ENCODE assay signal across 13 cellular contexts in the genomic region with DNA sequence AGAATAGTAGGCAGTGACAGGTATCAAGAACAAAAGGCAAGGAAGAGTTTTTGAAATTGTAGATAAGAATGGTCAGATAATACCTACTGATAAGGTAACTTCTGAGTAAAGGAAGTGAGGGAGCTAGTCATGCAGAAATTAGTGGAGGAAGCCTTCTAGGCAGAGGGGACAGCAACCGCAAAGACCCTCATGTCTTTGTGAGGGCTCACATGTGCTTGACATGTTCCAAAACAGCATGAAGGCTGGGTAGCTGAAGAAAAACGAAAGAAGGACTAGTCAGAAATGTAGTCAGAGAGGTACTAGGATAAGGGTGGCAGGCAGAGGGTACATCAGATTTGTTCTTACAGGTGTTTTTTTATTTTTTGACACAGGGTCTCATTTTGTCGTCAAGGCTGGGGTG. TPM values are rescaled to one million over a fixed set of nuclear protein-coding genes. Genes with fewer than 3 reads are reported as not detected.
DNase-seq lines count a peak whose midpoint lies in the region; ATAC-seq and TF ChIP-seq lines count a peak whose summit lies in the region.
"Had no signal": no experiment of that assay in that cellular context is flagged by ENCODE, and none has a peak within 500 bp of the region (broad histone marks: within the 10 kb centered on the region; RNA-seq: fewer than 3 reads in every experiment).

No MANE protein-coding gene starts in this region.

- no peak overlapping the region for H3K4me3 ChIP-seq in trophoblast cell (ENCODE audit: low read depth, low read length)
- no peak overlapping the region for H3K4me3 ChIP-seq in A673 (ENCODE audit: low read depth, low read length, poor library complexity, severe bottlenecking)
- H3K4me3 ChIP-seq: thyroid gland had no signal

- POLR2A ChIA-PET in A673 (lab: Charles Lee; ENCODE audit: low non-redundant PET): no interaction called here

- DNase-seq in activated T-cell treated with anti-CD3 and anti-CD28 coated beads, Interleukin-2, amount 50 U/mL, for 24 hours: no peak
- DNase-seq in activated T-cell treated with anti-CD3 and anti-CD28 coated beads, Interleukin-2, amount 50 U/mL, for 4 hours: no peak
- DNase-seq in trophoblast cell (peak in 1 of 2 donors; percentile 36), T-helper 9 cell (no peak), A673 (ENCODE audit: low spot score) (no peak), SW480 (ENCODE audit: low spot score) (no peak)
- DNase-seq: DMS153; posterior cingulate gyrus; stimulated activated CD4-positive, alpha-beta T cell treated with anti-CD3 and anti-CD28 coated beads, Interleukin-12 subunit alpha, Interleukin-12 subunit beta, amount 100 ng/mL, for 4 hours; thyroid gland had no signal

- BruUV-seq in A673 (replicated peaks; lab: Mats Ljungman, UMichigan): no TSS peak

- no peak overlapping the region for H2BK12ac ChIP-seq in trophoblast cell (ENCODE audit: low read length)

- peaks cover 69% of the 10 kb centered on the region for H3K4me1 Mint-ChIP-seq in activated T-cell treated with anti-CD3 and anti-CD28 coated beads, Interleukin-2, amount 50 U/mL, for 24 hours (ENCODE audit: low read depth)
- H3K4me1 Mint-ChIP-seq in activated T-cell treated with anti-CD3 and anti-CD28 coated beads, Interleukin-2, amount 50 U/mL, for 4 hours (ENCODE audit: low read depth): peaks cover 60% of the 10 kb centered on the region
- peaks cover 32 to 42% (median 39%) of the 10 kb centered on the region in 3 donors for H3K4me1 Mint-ChIP-seq in IgD-negative memory B cell
- H3K4me1 Mint-ChIP-seq in activated T-helper 17 cell treated with anti-CD3 and anti-CD28 coated beads, Interleukin-2, amount 50 U/mL, for 72 hours: peaks cover 36% of the 10 kb centered on the region

- H3K27me3 Mint-ChIP-seq in activated T-cell treated with anti-CD3 and anti-CD28 coated beads, Interleukin-2, amount 50 U/mL, for 24 hours: no peaks in the 10 kb centered on the region
- no peaks in the 10 kb centered on the region for H3K27me3 Mint-ChIP-seq in activated T-cell treated with anti-CD3 and anti-CD28 coated beads, Interleukin-2, amount 50 U/mL, for 4 hours (ENCODE audit: low read depth)
- H3K27me3 Mint-ChIP-seq in IgD-negative memory B cell: no peaks in the 10 kb centered on the region
- H3K27me3 Mint-ChIP-seq in activated T-helper 17 cell treated with anti-CD3 and anti-CD28 coated beads, Interleukin-2, amount 50 U/mL, for 72 hours: no peaks in the 10 kb centered on the region

- CTCF ChIA-PET in A673 (lab: Charles Lee): no interaction called here

- peak overlapping the region; percentile 93 for H3K4ac ChIP-seq in trophoblast cell (ENCODE audit: low read depth, low read length)

- H3K27ac ChIP-seq in trophoblast cell (ENCODE audit: low read depth, low read length) (no peak overlapping the region), A673 (ENCODE audit: low read depth, low read length, poor library complexity, severe bottlenecking) (no peak overlapping the region)
- H3K27ac ChIP-seq: thyroid gland had no signal

- H3K27me3 ChIP-seq in trophoblast cell (ENCODE audit: insufficient read depth, low read length) (no peaks in the 10 kb centered on the region), A673 (replicated peaks; ENCODE audit: insufficient read depth, low read depth, low read length, poor library complexity) (no peaks in the 10 kb centered on the region)
- H3K27me3 ChIP-seq: thyroid gland had no signal

- intact Hi-C loops in A673 (cut with micrococcal nuclease; ENCODE audit: unreplicated experiment): no loop called here

- H3K4me3 Mint-ChIP-seq in activated T-cell treated with anti-CD3 and anti-CD28 coated beads, Interleukin-2, amount 50 U/mL, for 24 hours: peak overlapping the region; percentile 26
- H3K4me3 Mint-ChIP-seq in activated T-cell treated with anti-CD3 and anti-CD28 coated beads, Interleukin-2, amount 50 U/mL, for 4 hours: no peak overlapping the region
- peak overlapping the region in 3 of 4 donors; percentile 56 to 81 (median 56) for H3K4me3 Mint-ChIP-seq in IgD-negative memory B cell
- H3K4me3 Mint-ChIP-seq in activated T-helper 17 cell treated with anti-CD3 and anti-CD28 coated beads, Interleukin-2, amount 50 U/mL, for 72 hours: peak overlapping the region; percentile 56
- H3K4me3 Mint-ChIP-seq: mesothelial cell of epicardium had no signal

- H3K9me3 Mint-ChIP-seq in activated T-cell treated with anti-CD3 and anti-CD28 coated beads, Interleukin-2, amount 50 U/mL, for 24 hours: no peaks in the 10 kb centered on the region
- H3K9me3 Mint-ChIP-seq in activated T-cell treated with anti-CD3 and anti-CD28 coated beads, Interleukin-2, amount 50 U/mL, for 4 hours: no peaks in the 10 kb centered on the region
- no peaks in the 10 kb centered on the region for H3K9me3 Mint-ChIP-seq in IgD-negative memory B cell
- no peaks in the 10 kb centered on the region for H3K9me3 Mint-ChIP-seq in activated T-helper 17 cell treated with anti-CD3 and anti-CD28 coated beads, Interleukin-2, amount 50 U/mL, for 72 hours
- H3K9me3 Mint-ChIP-seq: mesothelial cell of epicardium had no signal

- H3K14ac ChIP-seq in trophoblast cell (ENCODE audit: low read length): no peak overlapping the region

- peak overlapping the region; percentile 83 for H3K27ac Mint-ChIP-seq in activated T-cell treated with anti-CD3 and anti-CD28 coated beads, Interleukin-2, amount 50 U/mL, for 24 hours
- peak overlapping the region in 2 of 3 donors; percentile 12 to 93 for H3K27ac Mint-ChIP-seq in IgD-negative memory B cell
- H3K27ac Mint-ChIP-seq in activated T-helper 17 cell treated with anti-CD3 and anti-CD28 coated beads, Interleukin-2, amount 50 U/mL, for 72 hours: peak overlapping the region; percentile 74
- H3K27ac Mint-ChIP-seq: mesothelial cell of epicardium had no signal

- no peak overlapping the region for H2BK5ac ChIP-seq in trophoblast cell (ENCODE audit: low read depth, low read length, poor library complexity)

- H3K9me3 ChIP-seq in trophoblast cell (ENCODE audit: insufficient read depth, low read depth, low read length): no peaks in the 10 kb centered on the region
- H3K9me3 ChIP-seq in A673 (ENCODE audit: low read depth, low read length, poor library complexity, severe bottlenecking): no peaks in the 10 kb centered on the region
- H3K9me3 ChIP-seq: thyroid gland had no signal

- H3K36me3 ChIP-seq in trophoblast cell (ENCODE audit: control insufficient read depth in 1 of 2, insufficient read depth in 2 of 2, low read length in 2 of 2) (peaks cover 9 to 12% of the 10 kb centered on the region in 2 experiments), A673 (ENCODE audit: insufficient read depth, low read length, poor library complexity, severe bottlenecking) (peaks cover 15% of the 10 kb centered on the region)
- H3K36me3 ChIP-seq: thyroid gland had no signal

- WGBS in trophoblast cell (ENCODE audit: extremely low coverage, insufficient coverage, insufficient read length): no CpG with 5 or more reads among the region's 3 CpGs

- H2AK5ac ChIP-seq in trophoblast cell (ENCODE audit: low read length): no peak overlapping the region

- peaks cover 3% of the 10 kb centered on the region for H3K79me1 ChIP-seq in trophoblast cell (ENCODE audit: low read length)

- no peak for ATAC-seq in activated T-cell treated with anti-CD3 and anti-CD28 coated beads, Interleukin-2, amount 50 U/mL, for 4 hours
- ATAC-seq in activated T-helper 17 cell treated with anti-CD3 and anti-CD28 coated beads, Interleukin-2, amount 50 U/mL, for 72 hours (replicated peaks): no peak

- TF ChIP-seq CTCF in A673 (conservative IDR thresholded peaks at IDR 0.05; ENCODE audit: low read depth, low read length): no peak

- peak overlapping the region; percentile 46 for H3K23ac ChIP-seq in trophoblast cell (ENCODE audit: low read length)

- H3K18ac ChIP-seq in trophoblast cell (ENCODE audit: low read length): no peak overlapping the region

- no peak overlapping the region for H4K12ac ChIP-seq in trophoblast cell (ENCODE audit: low read depth, low read length)

- H4K91ac ChIP-seq in trophoblast cell (ENCODE audit: low read depth, low read length): no peak overlapping the region

- H2AFZ ChIP-seq in trophoblast cell (ENCODE audit: insufficient read depth, low read length, poor library complexity): no peak overlapping the region

- peaks cover 2 to 4% of the 10 kb centered on the region in 2 experiments for H3K4me1 ChIP-seq in trophoblast cell (ENCODE audit: control insufficient read depth in 1 of 2, insufficient read depth in 2 of 2, low read length in 2 of 2)
- H3K4me1 ChIP-seq in A673 (ENCODE audit: insufficient read depth, low read length, poor library complexity, severe bottlenecking): peaks cover 16% of the 10 kb centered on the region

- no peak overlapping the region for H4K8ac ChIP-seq in trophoblast cell (ENCODE audit: low read depth, low read length)

- peaks cover 58% of the 10 kb centered on the region for H3K36me3 Mint-ChIP-seq in activated T-cell treated with anti-CD3 and anti-CD28 coated beads, Interleukin-2, amount 50 U/mL, for 24 hours (ENCODE audit: low read depth)
- peaks cover 14% of the 10 kb centered on the region for H3K36me3 Mint-ChIP-seq in activated T-cell treated with anti-CD3 and anti-CD28 coated beads, Interleukin-2, amount 50 U/mL, for 4 hours (ENCODE audit: insufficient read depth)
- peaks cover 3% of the 10 kb centered on the region for H3K36me3 Mint-ChIP-seq in IgD-negative memory B cell
- H3K36me3 Mint-ChIP-seq in activated T-helper 17 cell treated with anti-CD3 and anti-CD28 coated beads, Interleukin-2, amount 50 U/mL, for 72 hours (ENCODE audit: low read depth): peaks cover 61% of the 10 kb centered on the region

- no peak overlapping the region for H2BK120ac ChIP-seq in trophoblast cell (ENCODE audit: insufficient read depth, low read length, poor library complexity)

- peaks cover 17% of the 10 kb centered on the region for H3K79me2 ChIP-seq in trophoblast cell (ENCODE audit: control insufficient read depth, insufficient read depth, low read length, poor library complexity)

- H3K9ac ChIP-seq in trophoblast cell (ENCODE audit: low read length): no peak overlapping the region

- H3K4me2 ChIP-seq in trophoblast cell (ENCODE audit: low read length): no peak overlapping the region

RNA-seq across cellular contexts. Expression of gene SIN3A, which starts 5.3 kb away (rescaled TPM):
- 10 to 100 TPM; 77.8 to 79.2 (median 78.8) TPM for total RNA-seq in activated T-cell treated with anti-CD3 and anti-CD28 coated beads, Interleukin-2, amount 50 U/mL, for 4 hours
- 15.9 TPM for polyA plus RNA-seq in IgD-negative memory B cell
- 10 to 100 TPM; 82.3 to 96.6 TPM for total RNA-seq in activated T-helper 17 cell treated with anti-CD3 and anti-CD28 coated beads, Interleukin-2, amount 50 U/mL, for 72 hours
- 27.7 and 28.8 TPM in 2 replicates for polyA plus RNA-seq in trophoblast cell (2013)
- 74.7 and 86.3 TPM in 2 replicates for total RNA-seq in A673 (2021)
